ENCODE assay signal across 8 cellular contexts in the genomic region with DNA sequence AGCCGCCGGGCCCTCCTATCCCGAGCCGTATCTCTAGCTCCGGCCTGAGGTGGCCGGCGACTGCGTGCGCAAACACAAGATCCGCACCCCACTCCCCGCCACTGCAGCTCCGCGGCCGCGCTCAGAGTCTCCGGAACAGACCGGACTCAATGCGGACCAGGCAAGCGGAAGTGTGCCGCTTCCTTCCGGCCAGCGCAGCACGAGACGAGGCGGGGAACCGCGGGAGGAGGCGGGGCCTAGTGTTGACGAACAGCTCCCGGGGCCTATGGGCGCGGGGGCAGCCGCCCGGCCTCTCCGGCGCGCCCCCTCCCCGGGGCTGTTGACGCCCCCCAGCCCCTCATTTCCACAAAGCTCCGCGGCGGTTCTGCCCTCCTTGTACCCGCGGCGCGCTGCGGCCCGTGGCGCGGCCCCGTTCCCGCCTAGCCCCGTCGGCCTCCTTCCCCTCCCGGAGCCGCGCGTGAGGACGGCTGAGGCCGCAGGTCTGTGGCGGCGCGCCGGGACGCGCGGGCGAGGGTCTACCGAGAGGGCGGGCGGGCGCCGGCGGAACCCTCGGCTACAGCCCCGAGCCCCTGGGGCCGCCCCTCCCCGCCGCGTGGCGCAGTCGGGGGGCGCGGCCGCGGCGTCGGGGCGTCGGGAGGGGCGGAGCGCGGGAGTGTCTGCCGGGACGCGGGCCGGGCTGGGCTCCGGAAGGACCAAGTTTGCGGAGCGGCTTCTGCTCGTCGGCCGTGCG. TPM values are rescaled to one million over a fixed set of nuclear protein-coding genes. Genes with fewer than 3 reads are reported as not detected.
DNase-seq lines count a peak whose midpoint lies in the region; ATAC-seq and TF ChIP-seq lines count a peak whose summit lies in the region.

A gene with protein sequence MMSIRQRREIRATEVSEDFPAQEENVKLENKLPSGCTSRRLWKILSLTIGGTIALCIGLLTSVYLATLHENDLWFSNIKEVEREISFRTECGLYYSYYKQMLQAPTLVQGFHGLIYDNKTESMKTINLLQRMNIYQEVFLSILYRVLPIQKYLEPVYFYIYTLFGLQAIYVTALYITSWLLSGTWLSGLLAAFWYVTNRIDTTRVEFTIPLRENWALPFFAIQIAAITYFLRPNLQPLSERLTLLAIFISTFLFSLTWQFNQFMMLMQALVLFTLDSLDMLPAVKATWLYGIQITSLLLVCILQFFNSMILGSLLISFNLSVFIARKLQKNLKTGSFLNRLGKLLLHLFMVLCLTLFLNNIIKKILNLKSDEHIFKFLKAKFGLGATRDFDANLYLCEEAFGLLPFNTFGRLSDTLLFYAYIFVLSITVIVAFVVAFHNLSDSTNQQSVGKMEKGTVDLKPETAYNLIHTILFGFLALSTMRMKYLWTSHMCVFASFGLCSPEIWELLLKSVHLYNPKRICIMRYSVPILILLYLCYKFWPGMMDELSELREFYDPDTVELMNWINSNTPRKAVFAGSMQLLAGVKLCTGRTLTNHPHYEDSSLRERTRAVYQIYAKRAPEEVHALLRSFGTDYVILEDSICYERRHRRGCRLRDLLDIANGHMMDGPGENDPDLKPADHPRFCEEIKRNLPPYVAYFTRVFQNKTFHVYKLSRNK (plus strand): TSS at position 340 of the 730 bp plus-strand sequence. CDS start 2,484 bp downstream, outside the sequence.

- DNase-seq in NCI-H526 (lab: John Stamatoyannopoulos, UW) (peak; percentile 90 to 99), left lobe of liver (ENCODE audit: low spot score) (peak; percentile 96)
- peak; percentile 89 for DNase-seq in activated CD4-positive, alpha-beta T cell treated with anti-CD3 and anti-CD28 coated beads, Interleukin-2, amount 50 U/mL, for 24 hours (ENCODE audit: low read depth in 1 of 2, low spot score in 1 of 2)
- DNase-seq in stimulated activated CD4-positive, alpha-beta T cell treated with anti-CD3 and anti-CD28 coated beads, Interleukin-2, amount 100 ng/mL, for 24 hours, result peak; percentile 94 to 95

- peak within 1 kb of the TSS; percentile 98 for H3K27ac ChIP-seq in C4-2B

- peaks cover 14% of the 10 kb centered on the region for H3K36me3 Mint-ChIP-seq in dendritic cell treated with granulocyte-macrophage colony-stimulating factor and Interleukin-4, amounts not matched to agents 40 ng/mL and 50 ng/mL, for 4 days (ENCODE audit: low read depth)

- H3K4me1 Mint-ChIP-seq in dendritic cell treated with granulocyte-macrophage colony-stimulating factor and Interleukin-4, amounts not matched to agents 40 ng/mL and 50 ng/mL, for 4 days (ENCODE audit: low read depth), result peaks cover 13% of the 10 kb centered on the region

- intact Hi-C loops in dendritic cell treated with granulocyte-macrophage colony-stimulating factor and Interleukin-4, amounts not matched to agents 40 ng/mL and 50 ng/mL, for 4 days (cut with micrococcal nuclease), result loop anchor here (2.0 to 10.0 kb wide), 2 partner anchors 55 to 169 kb away; no protein-coding TSS in a partner anchor

- H3K9me3 Mint-ChIP-seq in dendritic cell treated with granulocyte-macrophage colony-stimulating factor and Interleukin-4, amounts not matched to agents 40 ng/mL and 50 ng/mL, for 4 days, result no peaks in the 10 kb centered on the region

- peak within 1 kb of the TSS; percentile 92 for H3K27ac Mint-ChIP-seq in dendritic cell treated with granulocyte-macrophage colony-stimulating factor and Interleukin-4, amounts not matched to agents 40 ng/mL and 50 ng/mL, for 4 days

- no peak for TF ChIP-seq CTCF in C4-2B (conservative IDR thresholded peaks at IDR 0.05)

- H3K27me3 Mint-ChIP-seq in dendritic cell treated with granulocyte-macrophage colony-stimulating factor and Interleukin-4, amounts not matched to agents 40 ng/mL and 50 ng/mL, for 4 days, result peaks cover 52% of the 10 kb centered on the region

- H3K4me3 Mint-ChIP-seq in dendritic cell treated with granulocyte-macrophage colony-stimulating factor and Interleukin-4, amounts not matched to agents 40 ng/mL and 50 ng/mL, for 4 days, result peak within 1 kb of the TSS; percentile 85

- peak; percentile 92 for ATAC-seq in GM19328 (IDR thresholded peaks at IDR 0.05; ENCODE audit: unreplicated experiment)
- ATAC-seq in HG03469 (IDR thresholded peaks at IDR 0.05; ENCODE audit: unreplicated experiment), result peak; percentile 89
- ATAC-seq in left lobe of liver, result peak; percentile 97

RNA-seq across cellular contexts. Expression of the gene that starts here (rescaled TPM):
- total RNA-seq in left lobe of liver, result 12.8 TPM

Comparison
In these comparisons a context has a peak if more than half of its experiments do, and no peak if none do; other contexts are left out.
1. Peak in every context shown above with its lines: DNase-seq, ATAC-seq and H3K27ac ChIP-seq.